19 cellular contexts compared by ENCODE assay signal in genomic region chr9:93431498-93432105, GRCh38. TPM values are rescaled to one million over a fixed set of nuclear protein-coding genes. Genes with fewer than 3 reads are reported as not detected.
DNase-seq lines count a peak whose midpoint lies in the region; ATAC-seq, FAIRE-seq and TF ChIP-seq lines count a peak whose summit lies in the region.
"Had no signal": no experiment of that assay in that cellular context is flagged by ENCODE, and none has a peak within 500 bp of the region (broad histone marks: within the 10 kb centered on the region; RNA-seq: fewer than 3 reads in every experiment).

No MANE protein-coding gene starts in this region.

- TF ChIP-seq EP300 in HepG2 (IDR thresholded peaks at IDR 0.05; ENCODE audit: low read depth in 2 of 2, low read length in 2 of 2): no peak
- TF ChIP-seq EP300 in HepG2 (CRISPR knock-in tag; IDR thresholded peaks at IDR 0.05; ENCODE audit: borderline replicate concordance): no peak

- no peak for TF ChIP-seq POLR2A in HepG2 (IDR thresholded peaks at IDR 0.05; ENCODE audit: insufficient read depth in 1 of 2, low read depth in 2 of 2, low read length in 2 of 2)

- H3K27me3 ChIP-seq in GM23248 (replicated peaks; ENCODE audit: insufficient read depth) (no peaks in the 10 kb centered on the region), HepG2 (ENCODE audit: control insufficient read depth in 1 of 2, insufficient read depth in 2 of 2, low read length in 2 of 2) (no peaks in the 10 kb centered on the region; a peak in 1 of 5 replicates)

- H3K4me1 Mint-ChIP-seq in T-helper 17 cell (peaks cover 11% of the 10 kb centered on the region), progenitor cell of endocrine pancreas (ENCODE audit: low read depth) (peaks cover 6% of the 10 kb centered on the region)

- peaks cover 2% of the 10 kb centered on the region for H3K36me3 Mint-ChIP-seq in T-helper 17 cell (ENCODE audit: low read depth)
- no peaks in the 10 kb centered on the region for H3K36me3 Mint-ChIP-seq in progenitor cell of endocrine pancreas (ENCODE audit: insufficient read depth)
- H3K36me3 Mint-ChIP-seq: IgD-negative memory B cell had no signal

- H3K4me1 ChIP-seq in GM23248 (ENCODE audit: insufficient read depth): no peaks in the 10 kb centered on the region
- peaks cover 17% of the 10 kb centered on the region for H3K4me1 ChIP-seq in HepG2 (ENCODE audit: insufficient read depth, low read length)
- no peaks in the 10 kb centered on the region for H3K4me1 ChIP-seq in mucosa of descending colon (ENCODE audit: low read depth)

- H3K9me3 Mint-ChIP-seq in progenitor cell of endocrine pancreas (ENCODE audit: low read depth): peaks cover 5% of the 10 kb centered on the region

- no peaks in the 10 kb centered on the region for H3K9me2 ChIP-seq in GM23248 (ENCODE audit: insufficient read depth)
- H3K9me2 ChIP-seq: SK-N-SH had no signal

- H3K4me3 Mint-ChIP-seq in T-helper 17 cell (no peak overlapping the region), progenitor cell of endocrine pancreas (ENCODE audit: low read depth) (no peak overlapping the region)
- H3K4me3 Mint-ChIP-seq: CD4-positive, CD25-positive, alpha-beta regulatory T cell; H9; IgD-negative memory B cell had no signal

- H3K36me3 ChIP-seq in GM23248 (ENCODE audit: low read depth) (no peaks in the 10 kb centered on the region), HepG2 (replicated peaks in 1 of 2; ENCODE audit: control insufficient read depth in 1 of 2, insufficient read depth in 2 of 2, low read length in 2 of 2) (no peaks in the 10 kb centered on the region), mucosa of descending colon (ENCODE audit: low read depth) (no peaks in the 10 kb centered on the region)

- H3K27ac ChIP-seq in GM23248: no peak overlapping the region
- peak overlapping the region; percentile 10 for H3K27ac ChIP-seq in HepG2 (ENCODE audit: extremely low read length, insufficient read depth, low read length)
- no peak overlapping the region for H3K27ac ChIP-seq in substantia nigra (ENCODE audit: low read depth, low read length, poor library complexity, severe bottlenecking)

- no peaks in the 10 kb centered on the region for H3K79me2 ChIP-seq in GM23248 (ENCODE audit: insufficient read depth)
- no peaks in the 10 kb centered on the region for H3K79me2 ChIP-seq in HepG2 (ENCODE audit: insufficient read depth, low read length)

- H3K27me3 Mint-ChIP-seq in T-helper 17 cell (peaks cover 19% of the 10 kb centered on the region), progenitor cell of endocrine pancreas (no peaks in the 10 kb centered on the region)

- no peak overlapping the region for H3K9ac ChIP-seq in GM23248
- H3K9ac ChIP-seq in HepG2 (ENCODE audit: insufficient read depth, low read depth, low read length): no peak overlapping the region
- H3K9ac ChIP-seq: SK-N-SH had no signal

- peak; percentile 32 for FAIRE-seq in HepG2 (lab: Jason Lieb, UNC)
- FAIRE-seq: GM19239 had no signal

- 0 out of 2 replicates have a peak overlapping the region, but pooled peaks have one; percentile 24 for H2AFZ ChIP-seq in GM23248
- peak overlapping the region; percentile 80 for H2AFZ ChIP-seq in HepG2 (ENCODE audit: low read length)

- H3K4me3 ChIP-seq in GM23248 (no peak overlapping the region), HepG2 (replicated peaks in 1 of 3; ENCODE audit: insufficient read depth in 1 of 3, low read depth in 2 of 3, low read length in 3 of 3) (peak overlapping the region; percentile 13 to 59 (median 36)), mucosa of descending colon (no peak overlapping the region)

- in situ Hi-C loops in GM23248 (cut with MboI): no loop called here
- in situ Hi-C loops in HepG2 (cut with HindIII; ENCODE audit: extremely low pct_ligation_motif_present, low pct_unique_long_range_greater_than_20kb): loop anchor here (25.0 kb wide), 1 partner anchor 269 kb away; no protein-coding TSS in a partner anchor

- POLR2A ChIA-PET in HepG2 (lab: Yijun Ruan, JAX): no interaction called here

- H3F3A ChIP-seq in GM23248 (ENCODE audit: insufficient read depth): no peaks in the 10 kb centered on the region

- TF ChIP-seq CTCF in HepG2 (CRISPR knock-in tag; IDR thresholded peaks at IDR 0.05) (no peak), progenitor cell of endocrine pancreas (IDR thresholded peaks at IDR 0.05; ENCODE audit: unreplicated experiment) (no peak), mucosa of descending colon (IDR thresholded peaks at IDR 0.05) (no peak)

- intact Hi-C loops in HepG2 (cut with micrococcal nuclease; ENCODE audit: unreplicated experiment) (loop anchor here (1.0 kb wide), 1 partner anchor 9 kb away; no protein-coding TSS in a partner anchor), mucosa of descending colon (cut with DNase I, micrococcal nuclease) (no loop called here)

- H4K20me1 ChIP-seq in GM23248 (ENCODE audit: insufficient read depth): no peaks in the 10 kb centered on the region
- H4K20me1 ChIP-seq in HepG2 (ENCODE audit: insufficient read depth, low read length): no peaks in the 10 kb centered on the region

- DNase-seq in GM23248: no peak
- DNase-seq in T-helper 17 cell: no peak
- DNase-seq in HepG2 (ENCODE audit: low spot score): peak; percentile 24
- no peak for DNase-seq in progenitor cell of endocrine pancreas (ENCODE audit: low spot score, unreplicated experiment)
- no peak for DNase-seq in NCI-H1417 (lab: John Stamatoyannopoulos, UW)
- DNase-seq in substantia nigra (lab: John Stamatoyannopoulos, UW): no peak
- DNase-seq in mucosa of descending colon: no peak
- DNase-seq: ACHN; AML-193; CD4-positive, CD25-positive, alpha-beta regulatory T cell; H9; MV-4-11; NCI-H1417 treated with DMSO at 0.1 percent for 48 hours; NCI-H1930; SK-N-SH had no signal

- H3K4me2 ChIP-seq in GM23248 (ENCODE audit: unreplicated experiment) (no peak overlapping the region), HepG2 (ENCODE audit: low read depth, low read length) (peak overlapping the region; percentile 78)
- H3K4me2 ChIP-seq: SK-N-SH had no signal

- peak overlapping the region; percentile 9 for H3K27ac Mint-ChIP-seq in T-helper 17 cell
- peak overlapping the region; percentile 11 for H3K27ac Mint-ChIP-seq in progenitor cell of endocrine pancreas
- H3K27ac Mint-ChIP-seq: CD4-positive, CD25-positive, alpha-beta regulatory T cell; H9; IgD-negative memory B cell had no signal

- CTCF ChIA-PET in HepG2 (lab: Yijun Ruan, JAX; ENCODE audit: low intra/inter-chr PET ratio, low total read pairs): no interaction called here

- BruUV-seq in HepG2 (replicated peaks; lab: Mats Ljungman, UMichigan): no TSS peak

- H3K9me3 ChIP-seq in GM23248 (ENCODE audit: low read depth): no peaks in the 10 kb centered on the region
- no peaks in the 10 kb centered on the region for H3K9me3 ChIP-seq in T-helper 17 cell (ENCODE audit: control insufficient read depth, low read length, poor library complexity, severe bottlenecking)
- H3K9me3 ChIP-seq in HepG2 (ENCODE audit: low read length): no peaks in the 10 kb centered on the region
- H3K9me3 ChIP-seq in mucosa of descending colon: no peaks in the 10 kb centered on the region
- H3K9me3 ChIP-seq: SK-N-SH had no signal

- ATAC-seq in T-helper 17 cell (no peak), HepG2 (peak; percentile 74), mucosa of descending colon (no peak)
- ATAC-seq: Panc1, Right ventricle myocardium inferior had no signal

- no peak for TF ChIP-seq RAD21 in HepG2 (CRISPR knock-in tag; IDR thresholded peaks at IDR 0.05)

- 22 to 34% methylated on average over 5 of the region's 5 CpGs for WGBS in GM23248 (ENCODE audit: low coverage in 1 of 2, low lambda C conversion rate in 2 of 2, missing lambda C conversion rate in 2 of 2), 2 experiments
- WGBS in HepG2 (ENCODE audit: low lambda C conversion rate): 14% methylated on average over 5 of the region's 5 CpGs

RNA-seq across cellular contexts. Expression of gene FAM120A, which starts 19.9 kb away (rescaled TPM):
- total RNA-seq in GM23248 (2014; rRNA removed; shearing (Covaris generic)): 90.5 and 101 TPM in 2 replicates
- polyA plus RNA-seq in GM23248 (2016; fragmentation: Nextera tagmentation; extraction: Ambion mirVana) (28.9 and 29.3 TPM in 2 replicates), HepG2 (2011; rRNA removed) (39.2 and 44.4 TPM in 2 replicates)
- total RNA-seq in T-helper 17 cell (10 to 100 TPM; 76.9 to 83.6 TPM), HepG2 (2016; rRNA removed; fragmentation: Illumina TruSeq; extraction: Trizol) (41.3 and 41.8 TPM in 2 replicates), progenitor cell of endocrine pancreas (59.3 and 59.6 TPM in 2 replicates), mucosa of descending colon (100 to 1,000 TPM; 168 to 215 (median 209) TPM)
- 99.4 and 110 TPM in 2 replicates for total RNA-seq in HepG2 (2016; cell fraction: cytosol; rRNA removed; fragmentation: Illumina TruSeq; extraction: Trizol; ENCODE audit: low read depth)
- total RNA-seq in HepG2 (2016; cell fraction: insoluble cytoplasmic fraction; rRNA removed; fragmentation: Illumina TruSeq; extraction: Trizol): 34.8 and 42.4 TPM in 2 replicates
- total RNA-seq in HepG2 (2016; cell fraction: membrane; rRNA removed; fragmentation: Illumina TruSeq; extraction: Trizol): 53.4 and 57.8 TPM in 2 replicates
- total RNA-seq in HepG2 (2016; cell fraction: nucleus; rRNA removed; fragmentation: Illumina TruSeq; extraction: Trizol): 46.0 and 59.3 TPM in 2 replicates
- 26.9 and 28.9 TPM in 2 replicates for polyA plus RNA-seq in HepG2 (2011; cell fraction: cytosol; rRNA removed)
- polyA plus RNA-seq in HepG2 (2011; cell fraction: nucleus; rRNA removed): 51.5 and 59.5 TPM in 2 replicates
- 31.6 and 31.7 TPM in 2 replicates for polyA plus RNA-seq in HepG2 (2012)
- polyA plus RNA-seq in HepG2 (2016; cell fraction: cytosol; fragmentation: Illumina TruSeq; extraction: Trizol; ENCODE audit: low read depth): 9.1 and 10.0 TPM in 2 replicates
- polyA plus RNA-seq in HepG2 (2016; cell fraction: insoluble cytoplasmic fraction; fragmentation: Illumina TruSeq; extraction: Trizol; ENCODE audit: low read depth): 45.9 and 57.3 TPM in 2 replicates
- 27.2 and 34.6 TPM in 2 replicates for polyA plus RNA-seq in HepG2 (2016; cell fraction: membrane; fragmentation: Illumina TruSeq; extraction: Trizol; ENCODE audit: low read depth)
- 71.5 and 73.7 TPM in 2 replicates for polyA plus RNA-seq in HepG2 (2016; cell fraction: nucleus; fragmentation: Illumina TruSeq; extraction: Trizol; ENCODE audit: insufficient read depth, low read depth)
- 98.1 and 226 TPM in 2 replicates for polyA minus RNA-seq in HepG2 (2011; rRNA and poly(A)+ RNA removed; ENCODE audit: low replicate concordance)
- 69.2 and 72.5 TPM in 2 replicates for polyA minus RNA-seq in HepG2 (2011; cell fraction: cytosol; rRNA and poly(A)+ RNA removed)
- 102 and 129 TPM in 2 replicates for polyA minus RNA-seq in HepG2 (2011; cell fraction: nucleus; rRNA and poly(A)+ RNA removed)

RNA-seq across cellular contexts. Expression of gene FAM120AOS, which starts 21.8 kb away (rescaled TPM):
- total RNA-seq in GM23248 (2014; rRNA removed; shearing (Covaris generic)): 36.6 and 42.1 TPM in 2 replicates
- polyA plus RNA-seq in GM23248 (2016; fragmentation: Nextera tagmentation; extraction: Ambion mirVana): 43.4 and 45.5 TPM in 2 replicates
- 10 to 100 TPM; 34.8 to 38.8 TPM for total RNA-seq in T-helper 17 cell
- 32.0 and 34.6 TPM in 2 replicates for total RNA-seq in HepG2 (2016; rRNA removed; fragmentation: Illumina TruSeq; extraction: Trizol)
- 63.1 and 65.2 TPM in 2 replicates for total RNA-seq in HepG2 (2016; cell fraction: cytosol; rRNA removed; fragmentation: Illumina TruSeq; extraction: Trizol; ENCODE audit: low read depth)
- 30.3 and 34.1 TPM in 2 replicates for total RNA-seq in HepG2 (2016; cell fraction: insoluble cytoplasmic fraction; rRNA removed; fragmentation: Illumina TruSeq; extraction: Trizol)
- total RNA-seq in HepG2 (2016; cell fraction: membrane; rRNA removed; fragmentation: Illumina TruSeq; extraction: Trizol): 105 and 109 TPM in 2 replicates
- 19.5 and 23.6 TPM in 2 replicates for total RNA-seq in HepG2 (2016; cell fraction: nucleus; rRNA removed; fragmentation: Illumina TruSeq; extraction: Trizol)
- polyA plus RNA-seq in HepG2 (2011; rRNA removed): 23.8 and 28.2 TPM in 2 replicates
- 19.2 and 21.3 TPM in 2 replicates for polyA plus RNA-seq in HepG2 (2011; cell fraction: cytosol; rRNA removed)
- 13.3 and 17.0 TPM in 2 replicates for polyA plus RNA-seq in HepG2 (2011; cell fraction: nucleus; rRNA removed)
- 16.2 and 23.6 TPM in 2 replicates for polyA plus RNA-seq in HepG2 (2012)
- 84.3 and 93.9 TPM in 2 replicates for polyA plus RNA-seq in HepG2 (2016; cell fraction: cytosol; fragmentation: Illumina TruSeq; extraction: Trizol; ENCODE audit: low read depth)
- 36.9 and 39.3 TPM in 2 replicates for polyA plus RNA-seq in HepG2 (2016; cell fraction: insoluble cytoplasmic fraction; fragmentation: Illumina TruSeq; extraction: Trizol; ENCODE audit: low read depth)
- polyA plus RNA-seq in HepG2 (2016; cell fraction: membrane; fragmentation: Illumina TruSeq; extraction: Trizol; ENCODE audit: low read depth): 109 and 110 TPM in 2 replicates
- 28.1 and 30.4 TPM in 2 replicates for polyA plus RNA-seq in HepG2 (2016; cell fraction: nucleus; fragmentation: Illumina TruSeq; extraction: Trizol; ENCODE audit: insufficient read depth, low read depth)
- polyA minus RNA-seq in HepG2 (2011; rRNA and poly(A)+ RNA removed; ENCODE audit: low replicate concordance): 19.7 and 40.4 TPM in 2 replicates
- 12.2 and 13.4 TPM in 2 replicates for polyA minus RNA-seq in HepG2 (2011; cell fraction: cytosol; rRNA and poly(A)+ RNA removed)
- polyA minus RNA-seq in HepG2 (2011; cell fraction: nucleus; rRNA and poly(A)+ RNA removed): 30.3 and 39.2 TPM in 2 replicates
- total RNA-seq in progenitor cell of endocrine pancreas: 47.5 and 50.3 TPM in 2 replicates
- 10 to 100 TPM; 72.0 to 88.4 (median 73.3) TPM for total RNA-seq in mucosa of descending colon

Comparison
In these comparisons a context has a peak if more than half of its experiments do, and no peak if none do; other contexts are left out.
1. H3K4me3 ChIP-seq: peak in HepG2 (3 of 3); none in GM23248 (single experiment) and mucosa of descending colon (single experiment).